19 cellular contexts compared by ENCODE assay signal in genomic region chr3:31871939-31872507, GRCh38.
A peak's percentile ranks its signal among the peaks of the same experiment; 100 is the strongest.
DNase-seq lines count a peak whose midpoint lies in the region; ATAC-seq and TF ChIP-seq lines count a peak whose summit lies in the region.
"Had no signal": no experiment of that assay in that cellular context is flagged by ENCODE, and none has a peak within 500 bp of the region (broad histone marks: within the 10 kb centered on the region; RNA-seq: fewer than 3 reads in every experiment).

No MANE protein-coding gene starts in this region.

- peaks cover 5% of the 10 kb centered on the region for H3K27me3 Mint-ChIP-seq in GM23338 (ENCODE audit: insufficient read depth, low read depth, poor library complexity)

- H3K4me1 Mint-ChIP-seq in GM23338, result peaks cover 30% of the 10 kb centered on the region
- H3K4me1 Mint-ChIP-seq: CD4-positive, CD25-positive, alpha-beta regulatory T cell; CD8-positive, alpha-beta memory T cell had no signal

- H3K36me3 ChIP-seq in GM23338 (ENCODE audit: insufficient read depth) (no peaks in the 10 kb centered on the region), osteoblast (ENCODE audit: insufficient read depth, low read length) (no peaks in the 10 kb centered on the region), upper lobe of left lung (no peaks in the 10 kb centered on the region)
- H3K36me3 ChIP-seq: BE2C had no signal

- H3K9me3 Mint-ChIP-seq in GM23338, result no peaks in the 10 kb centered on the region; the same call in 2 of the 3 replicates
- H3K9me3 Mint-ChIP-seq: CD4-positive, CD25-positive, alpha-beta regulatory T cell; CD8-positive, alpha-beta memory T cell; HFFc6 had no signal

- H3K79me2 ChIP-seq in GM23338 (replicated peaks; ENCODE audit: insufficient read depth), result peaks cover 69% of the 10 kb centered on the region
- H3K79me2 ChIP-seq in osteoblast (ENCODE audit: insufficient read depth, low read length), result no peaks in the 10 kb centered on the region

- WGBS in upper lobe of left lung, 2 donors, result 97% methylated on average over 5 of the region's 5 CpGs

- no peak for TF ChIP-seq EP300 in upper lobe of left lung (IDR thresholded peaks at IDR 0.05)

- H3K27me3 ChIP-seq in GM23338 (ENCODE audit: insufficient read depth) (no peaks in the 10 kb centered on the region), osteoblast (ENCODE audit: insufficient read depth, low read length) (no peaks in the 10 kb centered on the region), upper lobe of left lung (no peaks in the 10 kb centered on the region)
- H3K27me3 ChIP-seq: BE2C had no signal

- DNase-seq in GM23338 (ENCODE audit: low spot score) (no peak), choroid plexus epithelial cell (ENCODE audit: low read depth) (peak; percentile 10), osteoblast (ENCODE audit: insufficient read length, low spot score, missing footprints) (peak; percentile 75), NCI-H146 (lab: John Stamatoyannopoulos, UW) (no peak), upper lobe of left lung (no peak)
- DNase-seq: ACHN; BE2C; C1 segment of cervical spinal cord; CD4-positive, CD25-positive, alpha-beta regulatory T cell; CD8-positive, alpha-beta memory T cell; COR-L47; DMS 273 treated with DMSO at 0.1 percent for 48 hours; DMS53; GOT3; H7; HFFc6; IMR-90 had no signal

- no peak for ATAC-seq in GM23338
- ATAC-seq in upper lobe of left lung (ENCODE audit: low FRiP score in 2 of 2), result no peak
- no peak for ATAC-seq in GM21515 (IDR thresholded peaks at IDR 0.05; ENCODE audit: unreplicated experiment)
- ATAC-seq: HCT116 had no signal

- H3K4me3 ChIP-seq in GM23338 (no peak overlapping the region), choroid plexus epithelial cell (ENCODE audit: low read depth, low read length) (no peak overlapping the region), osteoblast (ENCODE audit: insufficient read depth, low read length) (no peak overlapping the region), upper lobe of left lung (no peak overlapping the region)

- H2AFZ ChIP-seq in GM23338 (no peak overlapping the region), osteoblast (ENCODE audit: low read length) (no peak overlapping the region)

- peaks cover 26% of the 10 kb centered on the region for H3K36me3 Mint-ChIP-seq in GM23338 (ENCODE audit: low read depth)
- H3K36me3 Mint-ChIP-seq: CD4-positive, CD25-positive, alpha-beta regulatory T cell; CD8-positive, alpha-beta memory T cell had no signal

- no peaks in the 10 kb centered on the region for H3F3A ChIP-seq in GM23338 (replicated peaks; ENCODE audit: low read depth)

- peaks cover 22% of the 10 kb centered on the region for H3K4me1 ChIP-seq in GM23338 (ENCODE audit: insufficient read depth)
- peaks cover 9% of the 10 kb centered on the region for H3K4me1 ChIP-seq in osteoblast (ENCODE audit: insufficient read depth, low read length)
- no peaks in the 10 kb centered on the region for H3K4me1 ChIP-seq in upper lobe of left lung
- H3K4me1 ChIP-seq: BE2C had no signal

- TF ChIP-seq CTCF in GM23338 (conservative IDR thresholded peaks at IDR 0.05; ENCODE audit: low read depth in 2 of 2) (no peak), choroid plexus epithelial cell (conservative IDR thresholded peaks at IDR 0.05; ENCODE audit: low read depth, low read length) (no peak), osteoblast (IDR thresholded peaks at IDR 0.05; ENCODE audit: extremely low read depth, low read depth, low read length) (no peak), upper lobe of left lung (IDR thresholded peaks at IDR 0.05) (no peak)

- H3K9me2 ChIP-seq in GM23338 (ENCODE audit: insufficient read depth), result no peaks in the 10 kb centered on the region

- H3K4me3 Mint-ChIP-seq in GM23338, result no peak overlapping the region
- H3K4me3 Mint-ChIP-seq: CD4-positive, CD25-positive, alpha-beta regulatory T cell; CD8-positive, alpha-beta memory T cell; HFFc6 had no signal

- no peaks in the 10 kb centered on the region for H3K9me3 ChIP-seq in osteoblast (ENCODE audit: low read depth, low read length)
- H3K9me3 ChIP-seq in upper lobe of left lung, result no peaks in the 10 kb centered on the region
- H3K9me3 ChIP-seq: BE2C had no signal

- no peaks in the 10 kb centered on the region; the same call in 1 of the 2 replicates for H4K20me1 ChIP-seq in GM23338 (replicated peaks; ENCODE audit: insufficient read depth)
- no peaks in the 10 kb centered on the region for H4K20me1 ChIP-seq in osteoblast (ENCODE audit: insufficient read depth, low read length)

- no peak overlapping the region for H3K4me2 ChIP-seq in GM23338
- H3K4me2 ChIP-seq in osteoblast (ENCODE audit: insufficient read depth, low read length), result no peak overlapping the region

- no peak for TF ChIP-seq POLR2A in upper lobe of left lung (IDR thresholded peaks at IDR 0.05)

- H3K27ac ChIP-seq in GM23338 (ENCODE audit: low read depth) (0 out of 2 replicates have a peak overlapping the region, but pooled peaks have one; percentile 41), osteoblast (ENCODE audit: low read depth, low read length) (no peak overlapping the region), upper lobe of left lung (no peak overlapping the region)

- H3K27ac Mint-ChIP-seq in GM23338, result no peak overlapping the region
- H3K27ac Mint-ChIP-seq: CD8-positive, alpha-beta memory T cell; HFFc6 had no signal

TF ChIP-seq in GM23338, 12 proteins besides CTCF, POLR2A, EP300 and RAD21 (continues in another document):
- TF ChIP-seq ZNF331 (CRISPR knock-in tag; IDR thresholded peaks at IDR 0.05; ENCODE audit: low read depth), result no peak
- no peak for TF ChIP-seq ETS1 (IDR thresholded peaks at IDR 0.05)
- no peak for TF ChIP-seq POLR2AphosphoS5 (IDR thresholded peaks at IDR 0.05; ENCODE audit: low read depth)
- TF ChIP-seq EZH2 (IDR thresholded peaks at IDR 0.05; ENCODE audit: low read depth, unreplicated experiment), result no peak
- no peak for TF ChIP-seq ZNF462 (CRISPR knock-in tag; IDR thresholded peaks at IDR 0.05)
- TF ChIP-seq JUNB (IDR thresholded peaks at IDR 0.05; ENCODE audit: unreplicated experiment), result no peak

Comparison
In these comparisons a context has a peak if more than half of its experiments do, and no peak if none do; other contexts are left out.
1. DNase-seq: peak in choroid plexus epithelial cell (single experiment) and osteoblast (single experiment); none in GM23338 (single experiment), NCI-H146 (single experiment) and upper lobe of left lung (0 of 2).